Comparison of ENCODE assay signal across 10 cellular contexts in genomic region chr11:45333506-45333971, GRCh38.
DNase-seq lines count a peak whose midpoint lies in the region; ATAC-seq lines count a peak whose summit lies in the region.
"Had no signal": no experiment of that assay in that cellular context is flagged by ENCODE, and none has a peak within 500 bp of the region (broad histone marks: within the 10 kb centered on the region; RNA-seq: fewer than 3 reads in every experiment).

No MANE protein-coding gene starts in this region.

- H3K4me1 ChIP-seq in subcutaneous abdominal adipose tissue (ENCODE audit: control insufficient read depth in 5 of 5, insufficient read depth in 5 of 5, low read length in 5 of 5) = peaks cover 0 to 13% (median 7%) of the 10 kb centered on the region in 5 donors

- H3K27me3 ChIP-seq in subcutaneous abdominal adipose tissue (ENCODE audit: control insufficient read depth in 5 of 5, insufficient read depth in 4 of 5, low read length in 5 of 5) = peaks cover 0 to 3% (median 0%) of the 10 kb centered on the region in 5 donors

- DNase-seq in DMS 273 (lab: John Stamatoyannopoulos, UW; ENCODE audit: unreplicated experiment) (peak; percentile 23), DMS 273 treated with DMSO at 0.1 percent for 48 hours (lab: John Stamatoyannopoulos, UW) (no peak), SHP77 (lab: John Stamatoyannopoulos, UW) (peak; percentile 61 to 70), glomerular visceral epithelial cell (ENCODE audit: extremely low spot score) (peak; percentile 9), NCI-H2107 (lab: John Stamatoyannopoulos, UW) (no peak)
- DNase-seq: stimulated activated CD4-positive, alpha-beta T cell treated with anti-CD3 and anti-CD28 coated beads, Interleukin-1b, Interleukin-23, amount 100 ng/mL, for 48 hours had no signal

- H3K4me3 ChIP-seq in subcutaneous abdominal adipose tissue (ENCODE audit: low read depth in 1 of 5, low read length in 5 of 5) = peak overlapping the region in 4 of 5 donors; percentile 9 to 50 (median 34)

- H3K27ac ChIP-seq in subcutaneous abdominal adipose tissue (ENCODE audit: low read depth, low read length) = no peak overlapping the region
- H3K27ac ChIP-seq: 22Rv1 had no signal

- H3K9me3 ChIP-seq in subcutaneous abdominal adipose tissue (ENCODE audit: control insufficient read depth in 5 of 5, low read length in 5 of 5) = no peaks in the 10 kb centered on the region

- no peaks in the 10 kb centered on the region for H3K36me3 ChIP-seq in subcutaneous abdominal adipose tissue (ENCODE audit: control insufficient read depth in 5 of 5, insufficient read depth in 5 of 5, low read length in 5 of 5)

- no peak overlapping the region for H3K9ac ChIP-seq in subcutaneous abdominal adipose tissue (ENCODE audit: low read length in 5 of 5)

- ATAC-seq in HG03520 (IDR thresholded peaks at IDR 0.05; ENCODE audit: unreplicated experiment) = no peak
- ATAC-seq in GM21786 (IDR thresholded peaks at IDR 0.05; ENCODE audit: unreplicated experiment) = no peak

Comparison
In these comparisons a context has a peak if more than half of its experiments do, and no peak if none do; other contexts are left out.
1. DNase-seq: peak in DMS 273 (single experiment), SHP77 (2 of 2) and glomerular visceral epithelial cell (single experiment); none in DMS 273 treated with DMSO at 0.1 percent for 48 hours (single experiment) and NCI-H2107 (single experiment).